11 cellular contexts compared by ENCODE assay signal in the genomic region with DNA sequence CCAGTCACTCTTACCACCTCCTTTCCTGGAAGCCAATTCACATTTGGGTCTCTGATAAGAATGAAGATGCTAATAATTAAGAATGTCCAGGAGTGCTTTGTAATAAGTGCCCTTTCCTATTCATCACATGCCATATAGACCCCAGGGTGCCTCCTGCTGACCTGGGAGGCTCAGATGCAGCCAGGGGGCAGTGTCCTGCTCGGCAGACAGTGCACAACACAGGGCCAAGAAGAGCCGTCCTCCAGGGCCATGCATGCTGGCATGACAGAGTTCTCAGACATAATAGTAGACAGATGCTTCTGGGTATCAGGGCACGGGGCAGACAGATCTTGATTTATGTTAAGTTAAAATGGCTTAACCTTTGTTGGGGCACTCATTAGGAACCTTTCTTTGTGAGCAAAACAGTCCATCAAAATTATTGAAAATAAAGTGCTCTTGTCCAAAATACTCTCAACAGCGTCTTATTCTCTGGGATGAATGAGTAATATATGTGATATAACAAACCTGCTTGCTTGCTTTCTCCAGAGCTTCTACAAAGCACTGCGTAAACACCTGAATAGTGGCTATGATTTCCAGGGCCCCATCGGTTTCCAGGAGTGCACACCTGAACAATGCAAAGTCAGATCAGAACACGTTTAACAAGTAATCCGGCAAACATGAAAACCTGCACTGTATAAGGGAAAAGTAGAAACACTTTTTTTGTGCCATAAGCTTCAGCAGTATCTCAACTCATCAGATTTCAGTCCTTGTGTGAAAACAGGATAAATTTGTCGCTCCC.
A peak's percentile ranks its signal among the peaks of the same experiment; 100 is the strongest.
DNase-seq lines count a peak whose midpoint lies in the region; ATAC-seq and TF ChIP-seq lines count a peak whose summit lies in the region.
"Had no signal": no experiment of that assay in that cellular context is flagged by ENCODE, and none has a peak within 500 bp of the region (broad histone marks: within the 10 kb centered on the region; RNA-seq: fewer than 3 reads in every experiment).

No MANE protein-coding gene starts in this region.

- no peaks in the 10 kb centered on the region for H3K27me3 Mint-ChIP-seq in progenitor cell of endocrine pancreas
- H3K27me3 Mint-ChIP-seq: naive B cell; stimulated activated naive CD8-positive, alpha-beta T cell treated with anti-CD3 and anti-CD28 coated beads, Interleukin-15, Interleukin-2, amounts not matched to agents 100 ng/mL and 50 ng/mL, for 24 hours had no signal

- H3K36me3 ChIP-seq in OCI-LY3 (replicated peaks; ENCODE audit: low read depth, low read length) (no peaks in the 10 kb centered on the region), esophagus (ENCODE audit: control insufficient read depth in 2 of 2, insufficient read depth in 2 of 2, low read length in 1 of 2) (no peaks in the 10 kb centered on the region)

- H3K4me1 Mint-ChIP-seq in progenitor cell of endocrine pancreas (ENCODE audit: low read depth), result peaks cover 17% of the 10 kb centered on the region

- no peak overlapping the region for H2AFZ ChIP-seq in OCI-LY3 (ENCODE audit: low read depth, low read length)

- DNase-seq in H4 (ENCODE audit: low spot score) (peak; percentile 23), progenitor cell of endocrine pancreas (ENCODE audit: low spot score, unreplicated experiment) (no peak), A172 (ENCODE audit: low spot score) (no peak), NCI-H128 (lab: John Stamatoyannopoulos, UW; ENCODE audit: unreplicated experiment) (no peak)
- DNase-seq: cerebellar nuclear complex, naive B cell had no signal

- ATAC-seq in HG03469 (IDR thresholded peaks at IDR 0.05; ENCODE audit: unreplicated experiment), result no peak

- H3K27ac ChIP-seq in OCI-LY3 (ENCODE audit: low read length), result no peak overlapping the region
- H3K27ac ChIP-seq in esophagus (ENCODE audit: low read depth in 2 of 2, low read length in 1 of 2), result peak overlapping the region; percentile 89 to 90

- no peaks in the 10 kb centered on the region for H3K27me3 ChIP-seq in OCI-LY3 (ENCODE audit: low read depth, low read length)
- no peaks in the 10 kb centered on the region for H3K27me3 ChIP-seq in esophagus (ENCODE audit: control insufficient read depth in 1 of 2, insufficient read depth in 2 of 2, low read length in 2 of 2)

- peak overlapping the region; percentile 34 for H3K27ac Mint-ChIP-seq in progenitor cell of endocrine pancreas
- H3K27ac Mint-ChIP-seq: activated T-helper 1 cell treated with anti-CD3 and anti-CD28 coated beads, Interleukin-12 subunit alpha, Interleukin-12 subunit beta, Interleukin-2, Interleukin-4 antibody, amounts not matched to agents 30 ng/mL and 10 ng/mL and 1 ng/mL, durations not matched to agents 14 hours and 24 hours and 36 hours; naive B cell; stimulated activated naive CD8-positive, alpha-beta T cell treated with anti-CD3 and anti-CD28 coated beads, Interleukin-15, Interleukin-2, amounts not matched to agents 100 ng/mL and 50 ng/mL, for 24 hours had no signal

- no peak overlapping the region for H3K9ac ChIP-seq in OCI-LY3 (ENCODE audit: low read length)

- H3K4me2 ChIP-seq in OCI-LY3 (ENCODE audit: low read length), result no peak overlapping the region

- 48 to 57% methylated on average over 9 of the region's 9 CpGs for WGBS in esophagus, 2 donors

- H3K9me3 ChIP-seq in OCI-LY3 (ENCODE audit: insufficient read depth, low read length), result no peaks in the 10 kb centered on the region
- no peaks in the 10 kb centered on the region for H3K9me3 ChIP-seq in esophagus (ENCODE audit: control insufficient read depth in 2 of 2, insufficient read depth in 1 of 2, low read depth in 1 of 2, low read length in 1 of 2)

- H3K79me2 ChIP-seq in OCI-LY3 (ENCODE audit: low read length), result no peaks in the 10 kb centered on the region

- H3K4me3 ChIP-seq in OCI-LY3 (ENCODE audit: low read length) (no peak overlapping the region), esophagus (ENCODE audit: low read depth in 1 of 2, low read length in 2 of 2) (no peak overlapping the region)

- TF ChIP-seq CTCF in OCI-LY3 (IDR thresholded peaks at IDR 0.05; ENCODE audit: low read depth, low read length), result peak; percentile 44
- TF ChIP-seq CTCF in progenitor cell of endocrine pancreas (IDR thresholded peaks at IDR 0.05; ENCODE audit: unreplicated experiment), result peak; percentile 37

- H3K4me3 Mint-ChIP-seq in progenitor cell of endocrine pancreas (ENCODE audit: low read depth), result no peak overlapping the region
- H3K4me3 Mint-ChIP-seq: activated T-helper 1 cell treated with anti-CD3 and anti-CD28 coated beads, Interleukin-12 subunit alpha, Interleukin-12 subunit beta, Interleukin-2, Interleukin-4 antibody, amounts not matched to agents 30 ng/mL and 10 ng/mL and 1 ng/mL, durations not matched to agents 14 hours and 24 hours and 36 hours; naive B cell; stimulated activated naive CD8-positive, alpha-beta T cell treated with anti-CD3 and anti-CD28 coated beads, Interleukin-15, Interleukin-2, amounts not matched to agents 100 ng/mL and 50 ng/mL, for 24 hours had no signal

- H3K36me3 Mint-ChIP-seq in progenitor cell of endocrine pancreas (ENCODE audit: insufficient read depth), result peaks cover 2% of the 10 kb centered on the region

- no peaks in the 10 kb centered on the region for H4K20me1 ChIP-seq in OCI-LY3 (ENCODE audit: insufficient read depth, low read length)

- no peaks in the 10 kb centered on the region for H3K9me3 Mint-ChIP-seq in progenitor cell of endocrine pancreas (ENCODE audit: low read depth)
- H3K9me3 Mint-ChIP-seq: activated T-helper 1 cell treated with anti-CD3 and anti-CD28 coated beads, Interleukin-12 subunit alpha, Interleukin-12 subunit beta, Interleukin-2, Interleukin-4 antibody, amounts not matched to agents 30 ng/mL and 10 ng/mL and 1 ng/mL, durations not matched to agents 14 hours and 24 hours and 36 hours; naive B cell; stimulated activated naive CD8-positive, alpha-beta T cell treated with anti-CD3 and anti-CD28 coated beads, Interleukin-15, Interleukin-2, amounts not matched to agents 100 ng/mL and 50 ng/mL, for 24 hours had no signal

- H3K4me1 ChIP-seq in OCI-LY3 (ENCODE audit: low read length), result no peaks in the 10 kb centered on the region
- peaks cover 0 to 9% of the 10 kb centered on the region in 2 donors for H3K4me1 ChIP-seq in esophagus (ENCODE audit: control insufficient read depth in 2 of 2, insufficient read depth in 2 of 2, low read length in 1 of 2)
